In genomic region chr11:81227409-81227808, GRCh38 we compare ENCODE assay signal across 1 cellular context.
A peak's percentile ranks its signal among the peaks of the same experiment; 100 is the strongest.
DNase-seq lines count a peak whose midpoint lies in the region; ATAC-seq and TF ChIP-seq lines count a peak whose summit lies in the region.
"Not testable (repeated sequence)": the region's sequence is repeated elsewhere in the genome, so short reads cannot be mapped to it uniquely, and the experiment has no call there.

No MANE protein-coding gene starts in this region.

- ATAC-seq in upper lobe of right lung, result not testable (repeated sequence)

- not testable (repeated sequence) for H3K36me3 ChIP-seq in upper lobe of right lung

- intact Hi-C loops in upper lobe of right lung (cut with DNase I), result not testable (repeated sequence)

- DNase-seq in upper lobe of right lung, result peak; percentile 46

- not testable (repeated sequence) for H3K27me3 ChIP-seq in upper lobe of right lung

- TF ChIP-seq CTCF in upper lobe of right lung (IDR thresholded peaks at IDR 0.05), result not testable (repeated sequence)

- not testable (repeated sequence) for H3K4me1 ChIP-seq in upper lobe of right lung

- H3K9me3 ChIP-seq in upper lobe of right lung, result not testable (repeated sequence)

- H3K4me3 ChIP-seq in upper lobe of right lung, result not testable (repeated sequence)

- H3K27ac ChIP-seq in upper lobe of right lung, result not testable (repeated sequence)
